10 cellular contexts compared by ENCODE assay signal in genomic region chr3:50300681-50301254, GRCh38. TPM values are rescaled to one million over a fixed set of nuclear protein-coding genes. Genes with fewer than 3 reads are reported as not detected.
DNase-seq lines count a peak whose midpoint lies in the region; ATAC-seq and TF ChIP-seq lines count a peak whose summit lies in the region.
"Had no signal": no experiment of that assay in that cellular context is flagged by ENCODE, and none has a peak within 500 bp of the region (broad histone marks: within the 10 kb centered on the region; RNA-seq: fewer than 3 reads in every experiment).

No MANE protein-coding gene starts in this region.

- H3K27me3 ChIP-seq in tibial artery = no peaks in the 10 kb centered on the region

- no peak for ATAC-seq in GM18511 (IDR thresholded peaks at IDR 0.05; ENCODE audit: unreplicated experiment)

- H3K27ac Mint-ChIP-seq in activated naive CD4-positive, alpha-beta T cell treated with anti-CD3 and anti-CD28 coated beads for 36 hours = peak overlapping the region; percentile 97
- H3K27ac Mint-ChIP-seq in brain = peak overlapping the region; percentile 95 to 99 (median 99)
- peak overlapping the region; percentile 98 for H3K27ac Mint-ChIP-seq in mesothelial cell of epicardium

- no peaks in the 10 kb centered on the region for H3K9me3 Mint-ChIP-seq in activated naive CD4-positive, alpha-beta T cell treated with anti-CD3 and anti-CD28 coated beads for 36 hours
- H3K9me3 Mint-ChIP-seq in brain (no peaks in the 10 kb centered on the region), mesothelial cell of epicardium (no peaks in the 10 kb centered on the region)

- peaks cover 0 to 9% (median 0%) of the 10 kb centered on the region in 3 donors for H3K36me3 ChIP-seq in tibial artery

- H3K4me3 ChIP-seq in tibial artery = peak overlapping the region in 1 of 2 donors; percentile 86

- no peaks in the 10 kb centered on the region for H3K9me3 ChIP-seq in tibial artery

- peak overlapping the region; percentile 90 to 93 for H3K27ac ChIP-seq in tibial artery

- H3K4me3 Mint-ChIP-seq in activated naive CD4-positive, alpha-beta T cell treated with anti-CD3 and anti-CD28 coated beads for 36 hours = peak overlapping the region; percentile 99
- peak overlapping the region; percentile 91 to 98 (median 98) for H3K4me3 Mint-ChIP-seq in brain
- H3K4me3 Mint-ChIP-seq in mesothelial cell of epicardium = peak overlapping the region; percentile 95

- H3K4me1 ChIP-seq in tibial artery = peaks cover 8 to 41% (median 32%) of the 10 kb centered on the region in 4 donors

- H3K36me3 Mint-ChIP-seq in activated naive CD4-positive, alpha-beta T cell treated with anti-CD3 and anti-CD28 coated beads for 36 hours (ENCODE audit: low read depth) = peaks cover 2% of the 10 kb centered on the region
- peaks cover 4% of the 10 kb centered on the region for H3K36me3 Mint-ChIP-seq in brain
- no peaks in the 10 kb centered on the region for H3K36me3 Mint-ChIP-seq in mesothelial cell of epicardium

- intact Hi-C loops in activated naive CD4-positive, alpha-beta T cell treated with anti-CD3 and anti-CD28 coated beads for 36 hours (cut with micrococcal nuclease) = no loop called here
- intact Hi-C loops in tibial artery (cut with DNase I; ENCODE audit: low total_unique reads) = loop anchor here (2.0 kb wide), 1 partner anchor 20 kb away; no protein-coding TSS in a partner anchor

- TF ChIP-seq CTCF in brain (conservative IDR thresholded peaks at IDR 0.05) (no peak), mesothelial cell of epicardium (IDR thresholded peaks at IDR 0.05; ENCODE audit: unreplicated experiment) (no peak), tibial artery (IDR thresholded peaks at IDR 0.05) (no peak)

- H3K27me3 Mint-ChIP-seq in activated naive CD4-positive, alpha-beta T cell treated with anti-CD3 and anti-CD28 coated beads for 36 hours (ENCODE audit: low read depth) = no peaks in the 10 kb centered on the region
- H3K27me3 Mint-ChIP-seq in brain = peaks cover 4% of the 10 kb centered on the region
- H3K27me3 Mint-ChIP-seq in mesothelial cell of epicardium (ENCODE audit: low read depth) = no peaks in the 10 kb centered on the region

- CTCF ChIA-PET in activated naive CD4-positive, alpha-beta T cell treated with anti-CD3 and anti-CD28 coated beads for 36 hours (lab: Charles Lee) = interaction anchor here (0.6 to 2.1 kb wide), 3 partner anchors 20 to 109 kb away, joined by 3 to 12 read pairs (median 3); no protein-coding TSS in a partner anchor

- peaks cover 31% of the 10 kb centered on the region for H3K4me1 Mint-ChIP-seq in activated naive CD4-positive, alpha-beta T cell treated with anti-CD3 and anti-CD28 coated beads for 36 hours (ENCODE audit: low read depth)
- H3K4me1 Mint-ChIP-seq in brain = peaks cover 36% of the 10 kb centered on the region
- H3K4me1 Mint-ChIP-seq in mesothelial cell of epicardium = peaks cover 26% of the 10 kb centered on the region

- DNase-seq in activated naive CD4-positive, alpha-beta T cell treated with anti-CD3 and anti-CD28 coated beads for 36 hours = no peak
- no peak for DNase-seq in activated naive CD4-positive, alpha-beta T cell treated with Interleukin-2 at 50 U/mL for 16 hours
- no peak for DNase-seq in mesothelial cell of epicardium (ENCODE audit: low spot score in 2 of 2, unreplicated experiment in 2 of 2)
- no peak for DNase-seq in tibial artery
- DNase-seq in retina = no peak
- no peak for DNase-seq in HT-29 (ENCODE audit: low spot score)
- DNase-seq: NCI-H1694, T1000 had no signal

RNA-seq across cellular contexts. Expression of gene HYAL3, which starts 1.6 kb away (rescaled TPM):
- under 1 TPM; 0.74 to 0.88 TPM for total RNA-seq in activated naive CD4-positive, alpha-beta T cell treated with anti-CD3 and anti-CD28 coated beads for 36 hours
- 4.2 TPM for polyA plus RNA-seq in brain (ENCODE audit: insufficient read depth, low read depth, low replicate concordance)
- total RNA-seq in mesothelial cell of epicardium = 2.9 to 3.0 TPM (median 2.9 TPM) in 3 replicates
- 8.3 and 12.7 TPM in 2 replicates for total RNA-seq in HT-29 (2014; rRNA removed; shearing (Covaris generic))

RNA-seq across cellular contexts. Expression of gene NAA80, which starts 1.6 kb away (rescaled TPM):
- total RNA-seq in activated naive CD4-positive, alpha-beta T cell treated with anti-CD3 and anti-CD28 coated beads for 36 hours = 10 to 100 TPM in 1 of 2 experiments, 1 to 10 TPM in 1; 7.9 to 10.5 TPM
- 14.0 TPM for polyA plus RNA-seq in brain (ENCODE audit: insufficient read depth, low read depth, low replicate concordance)
- total RNA-seq in mesothelial cell of epicardium = 14.5 to 17.3 TPM (median 15.4 TPM) in 3 replicates
- total RNA-seq in HT-29 (2014; rRNA removed; shearing (Covaris generic)) = 14.2 and 15.3 TPM in 2 replicates

RNA-seq across cellular contexts. Expression of gene HYAL1, which starts 2.6 kb away (rescaled TPM):
- not detected for total RNA-seq in activated naive CD4-positive, alpha-beta T cell treated with anti-CD3 and anti-CD28 coated beads for 36 hours
- polyA plus RNA-seq in brain (ENCODE audit: insufficient read depth, low read depth, low replicate concordance) = 1.6 TPM
- total RNA-seq in mesothelial cell of epicardium = 2.4 to 3.5 TPM (median 2.7 TPM) in 3 replicates
- 1.4 and 1.6 TPM in 2 replicates for total RNA-seq in HT-29 (2014; rRNA removed; shearing (Covaris generic))

RNA-seq across cellular contexts. Expression of gene IFRD2, which starts 8.5 kb away (rescaled TPM):
- 100 to 1,000 TPM; 117 to 125 TPM for total RNA-seq in activated naive CD4-positive, alpha-beta T cell treated with anti-CD3 and anti-CD28 coated beads for 36 hours
- 16.7 TPM for polyA plus RNA-seq in brain (ENCODE audit: insufficient read depth, low read depth, low replicate concordance)
- total RNA-seq in mesothelial cell of epicardium = 40.2 to 47.3 TPM (median 46.9 TPM) in 3 replicates
- total RNA-seq in HT-29 (2014; rRNA removed; shearing (Covaris generic)) = 175 and 177 TPM in 2 replicates

RNA-seq across cellular contexts. Expression of gene HYAL2, which starts 21.8 kb away (rescaled TPM):
- total RNA-seq in activated naive CD4-positive, alpha-beta T cell treated with anti-CD3 and anti-CD28 coated beads for 36 hours = 1 to 10 TPM; 1.5 to 2.1 TPM
- polyA plus RNA-seq in brain (ENCODE audit: insufficient read depth, low read depth, low replicate concordance) = 35.2 TPM
- total RNA-seq in mesothelial cell of epicardium = 71.5 to 76.3 TPM (median 75.1 TPM) in 3 replicates
- total RNA-seq in HT-29 (2014; rRNA removed; shearing (Covaris generic)) = 81.4 and 82.6 TPM in 2 replicates
